8 cellular contexts compared by ENCODE assay signal in the genomic region with DNA sequence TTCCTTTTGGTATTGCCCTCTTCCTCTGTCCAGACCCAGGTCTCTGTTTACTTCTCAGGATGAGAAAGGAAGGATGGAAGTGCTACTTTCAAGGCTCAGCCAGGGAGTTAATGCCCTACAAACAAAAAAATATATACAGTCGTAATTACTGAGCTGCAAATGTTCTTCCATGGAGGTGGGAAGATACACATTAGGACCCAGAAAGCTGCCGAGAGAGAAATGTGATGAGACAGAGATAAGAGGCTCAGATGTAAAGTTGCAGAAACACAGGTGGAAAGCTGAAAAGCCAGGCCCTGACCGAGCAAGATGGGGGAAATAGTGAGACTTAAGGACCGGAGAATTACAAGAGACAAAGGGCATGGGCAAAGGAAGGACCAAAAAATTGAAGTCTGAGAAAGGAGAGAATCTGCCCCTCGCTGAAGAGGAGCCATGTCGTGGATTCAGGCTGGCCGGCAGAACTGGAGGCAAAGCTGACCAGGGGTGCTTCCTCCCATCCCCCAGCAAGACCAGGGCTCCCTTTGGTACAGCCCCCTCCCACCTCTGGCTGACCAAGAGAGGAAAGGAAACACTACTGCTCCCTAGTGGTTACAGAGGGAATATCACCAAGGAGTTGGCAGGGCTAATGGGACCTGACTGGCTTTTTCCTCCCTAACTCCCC.
DNase-seq lines count a peak whose midpoint lies in the region; ATAC-seq and TF ChIP-seq lines count a peak whose summit lies in the region.

No MANE protein-coding gene starts in this region.

- CTCF ChIA-PET in HEK293T (lab: Yijun Ruan, JAX) = interaction anchor here (0.7 to 2.4 kb wide), 4 partner anchors 9 to 940 kb away, joined by 3 to 6 read pairs (median 4); no protein-coding TSS in a partner anchor

- no peak for ATAC-seq in GM18858 (IDR thresholded peaks at IDR 0.05; ENCODE audit: unreplicated experiment)

- in situ Hi-C loops in T47D (cut with HindIII; ENCODE audit: low pct_unique_long_range_greater_than_20kb, low sequenced_read_pairs) = no loop called here

- POLR2A ChIA-PET in HEK293T (lab: Yijun Ruan, JAX) = interaction anchor here (1.0 to 1.5 kb wide), 4 partner anchors 16 to 22 kb away, joined by 3 to 7 read pairs (median 4); no protein-coding TSS in a partner anchor

- DNase-seq in NCI-H1436 (lab: John Stamatoyannopoulos, UW) (peak; percentile 44), NCI-H1436 treated with DMSO at 0.1 percent for 48 hours (lab: John Stamatoyannopoulos, UW) (no peak), HEK293T (ENCODE audit: extremely low spot score) (peak; percentile 81), NCI-H526 treated with DMSO at 0.1 percent for 48 hours (lab: John Stamatoyannopoulos, UW) (peak; percentile 31), T47D (ENCODE audit: low read depth in 1 of 2, low spot score in 1 of 2) (peak; percentile 20 to 44), inferior parietal cortex (ENCODE audit: extremely low spot score) (peak; percentile 85), superior temporal gyrus (ENCODE audit: extremely low spot score) (peak; percentile 90)

TF ChIP-seq in HEK293T, 16 proteins besides CTCF, POLR2A, EP300 and RAD21:
- TF ChIP-seq ELF4 (IDR thresholded peaks at IDR 0.05) = no peak
- no peak for TF ChIP-seq SUZ12 (IDR thresholded peaks at IDR 0.05)
- TF ChIP-seq FOXK2 (IDR thresholded peaks at IDR 0.05) = no peak
- no peak for TF ChIP-seq ARNT (IDR thresholded peaks at IDR 0.05)
- no peak for TF ChIP-seq L3MBTL2 (conservative IDR thresholded peaks at IDR 0.05)
- no peak for TF ChIP-seq LEF1 (IDR thresholded peaks at IDR 0.05; ENCODE audit: borderline replicate concordance)
TF ChIP-seq in HEK293T: peak in this region for 0.
